17 cellular contexts compared by ENCODE assay signal in the genomic region with DNA sequence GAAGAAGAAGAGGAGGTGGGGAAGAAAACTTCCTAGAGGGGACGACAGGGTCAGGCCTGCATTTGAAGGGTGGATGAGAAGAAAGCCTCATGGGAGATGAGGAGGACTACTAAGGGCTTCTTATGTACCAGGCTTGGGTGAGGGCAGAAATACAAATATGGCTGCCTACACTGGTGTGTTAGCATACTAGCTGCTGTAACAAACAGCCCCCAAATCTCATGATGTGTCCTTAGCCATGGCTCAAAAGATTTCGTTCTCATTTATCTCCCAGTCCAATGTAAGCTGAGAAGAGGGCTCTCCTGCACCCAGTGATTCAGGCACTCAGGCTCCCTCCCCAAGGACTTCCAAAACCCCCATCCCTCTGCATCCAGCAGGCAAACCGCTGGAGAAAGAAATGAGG. TPM values are rescaled to one million over a fixed set of nuclear protein-coding genes. Genes with fewer than 3 reads are reported as not detected.
A peak's percentile ranks its signal among the peaks of the same experiment; 100 is the strongest.
DNase-seq lines count a peak whose midpoint lies in the region; ATAC-seq and TF ChIP-seq lines count a peak whose summit lies in the region.
"Had no signal": no experiment of that assay in that cellular context is flagged by ENCODE, and none has a peak within 500 bp of the region (broad histone marks: within the 10 kb centered on the region; RNA-seq: fewer than 3 reads in every experiment).

No MANE protein-coding gene starts in this region.

- WGBS in tibial nerve, 2 donors = 89% methylated on average over 3 of the region's 3 CpGs

- no peaks in the 10 kb centered on the region for H3K27me3 ChIP-seq in adipocyte (replicated peaks; ENCODE audit: control insufficient read depth, insufficient read depth, low read length)
- H3K27me3 ChIP-seq in lower lobe of right lung (ENCODE audit: low read depth) = no peaks in the 10 kb centered on the region
- H3K27me3 ChIP-seq in tibial nerve = no peaks in the 10 kb centered on the region
- H3K27me3 ChIP-seq in SJCRH30 = no peaks in the 10 kb centered on the region
- H3K27me3 ChIP-seq: cardiac muscle cell had no signal

- H3K9me3 ChIP-seq in adipocyte (ENCODE audit: control insufficient read depth, low read length) (no peaks in the 10 kb centered on the region), lower lobe of right lung (no peaks in the 10 kb centered on the region), tibial nerve (no peaks in the 10 kb centered on the region), SJCRH30 (replicated peaks) (peaks cover 4% of the 10 kb centered on the region; the same call in 1 of the 2 replicates)

- intact Hi-C loops in lower lobe of right lung (cut with DNase I) = loop anchor here (10.0 kb wide), 1 partner anchor 286 kb away; no protein-coding TSS in a partner anchor
- intact Hi-C loops in activated CD4-positive, alpha-beta T cell treated with anti-CD3 and anti-CD28 coated beads for 36 hours (cut with DNase I, micrococcal nuclease) = loop anchor here in 1 of 2 experiments (5.0 kb wide), 2 partner anchors 64 to 439 kb away; no protein-coding TSS in a partner anchor

- no peak for TF ChIP-seq EP300 in tibial nerve (IDR thresholded peaks at IDR 0.05)

- TF ChIP-seq CTCF in lower lobe of right lung (IDR thresholded peaks at IDR 0.05) (no peak), tibial nerve (IDR thresholded peaks at IDR 0.05) (no peak)

- H3K27me3 Mint-ChIP-seq in T-helper 2 cell treated with Interferon-gamma antibody and Interleukin-4, amounts not matched to agents 5 μg/mL and 100 μg/mL, for 36 hours (ENCODE audit: low read depth) = peaks cover 2% of the 10 kb centered on the region
- peaks cover 2% of the 10 kb centered on the region for H3K27me3 Mint-ChIP-seq in activated CD4-positive, alpha-beta T cell treated with anti-CD3 and anti-CD28 coated beads for 36 hours

- peaks cover 15% of the 10 kb centered on the region for H3K4me1 ChIP-seq in adipocyte (ENCODE audit: control insufficient read depth, insufficient read depth, low read length)
- peaks cover 16% of the 10 kb centered on the region for H3K4me1 ChIP-seq in lower lobe of right lung
- H3K4me1 ChIP-seq in tibial nerve = peaks cover 0 to 26% (median 6%) of the 10 kb centered on the region in 4 donors
- H3K4me1 ChIP-seq in SJCRH30 = peaks cover 12% of the 10 kb centered on the region

- peak overlapping the region; percentile 60 for H3K9ac ChIP-seq in adipocyte (ENCODE audit: low read length)

- peaks cover 30% of the 10 kb centered on the region for H3K4me1 Mint-ChIP-seq in T-helper 2 cell treated with Interferon-gamma antibody and Interleukin-4, amounts not matched to agents 5 μg/mL and 100 μg/mL, for 36 hours (ENCODE audit: low read depth)
- H3K4me1 Mint-ChIP-seq in activated CD4-positive, alpha-beta T cell treated with anti-CD3 and anti-CD28 coated beads for 36 hours = peaks cover 32% of the 10 kb centered on the region

- H3K27ac ChIP-seq in lower lobe of right lung (peak overlapping the region; percentile 64), tibial nerve (peak overlapping the region in 3 of 4 donors; percentile 26 to 89 (median 74)), SJCRH30 (no peak overlapping the region)
- H3K27ac ChIP-seq: cardiac muscle cell had no signal

- H3K36me3 ChIP-seq in adipocyte (ENCODE audit: control insufficient read depth, insufficient read depth, low read length, severe bottlenecking) = no peaks in the 10 kb centered on the region
- H3K36me3 ChIP-seq in lower lobe of right lung = no peaks in the 10 kb centered on the region
- no peaks in the 10 kb centered on the region for H3K36me3 ChIP-seq in tibial nerve
- no peaks in the 10 kb centered on the region for H3K36me3 ChIP-seq in SJCRH30
- H3K36me3 ChIP-seq: cardiac muscle cell had no signal

- CTCF ChIA-PET in activated CD4-positive, alpha-beta T cell treated with anti-CD3 and anti-CD28 coated beads for 36 hours (lab: Charles Lee) = interaction anchor here (0.6 kb wide), 2 partner anchors 293 to 460 kb away, joined by 3 read pairs; no protein-coding TSS in a partner anchor

- no peak for DNase-seq in T-helper 2 cell treated with Interferon-gamma antibody and Interleukin-4, amounts not matched to agents 5 μg/mL and 100 μg/mL, for 36 hours (ENCODE audit: low spot score)
- no peak for DNase-seq in T-helper 2 cell
- DNase-seq in adipocyte (ENCODE audit: low read depth) = no peak
- no peak for DNase-seq in lower lobe of right lung
- no peak for DNase-seq in tibial nerve (ENCODE audit: low spot score in 2 of 2)
- DNase-seq in activated CD4-positive, alpha-beta T cell treated with anti-CD3 and anti-CD28 coated beads for 36 hours = no peak
- no peak for DNase-seq in NCI-H146 (lab: John Stamatoyannopoulos, UW)
- DNase-seq in SJCRH30 = no peak
- DNase-seq: activated B cell treated with CpG ODN at 0.5 μM for 24 hours; activated CD8-positive, alpha-beta memory T cell treated with anti-CD3 and anti-CD28 coated beads, Interleukin-2, amount 50 U/mL, for 4 hours; CD8-positive, alpha-beta T cell; H7; NCI-H446 treated with DMSO at 0.1 percent for 48 hours had no signal

- no peak for ATAC-seq in lower lobe of right lung
- no peak for ATAC-seq in activated CD4-positive, alpha-beta T cell treated with anti-CD3 and anti-CD28 coated beads for 36 hours
- ATAC-seq: CD8-positive, alpha-beta T cell; K562 had no signal

- H3K36me3 Mint-ChIP-seq in T-helper 2 cell treated with Interferon-gamma antibody and Interleukin-4, amounts not matched to agents 5 μg/mL and 100 μg/mL, for 36 hours (ENCODE audit: low read depth) = peaks cover 1% of the 10 kb centered on the region
- no peaks in the 10 kb centered on the region for H3K36me3 Mint-ChIP-seq in activated CD4-positive, alpha-beta T cell treated with anti-CD3 and anti-CD28 coated beads for 36 hours (ENCODE audit: low read depth)
- H3K36me3 Mint-ChIP-seq: CD8-positive, alpha-beta T cell had no signal

- TF ChIP-seq POLR2A in tibial nerve (IDR thresholded peaks at IDR 0.05) = no peak

- POLR2A ChIA-PET in activated CD4-positive, alpha-beta T cell treated with anti-CD3 and anti-CD28 coated beads for 36 hours (lab: Charles Lee) = no interaction called here

- no peak overlapping the region for H3K4me3 Mint-ChIP-seq in T-helper 2 cell treated with Interferon-gamma antibody and Interleukin-4, amounts not matched to agents 5 μg/mL and 100 μg/mL, for 36 hours
- no peak overlapping the region for H3K4me3 Mint-ChIP-seq in activated CD4-positive, alpha-beta T cell treated with anti-CD3 and anti-CD28 coated beads for 36 hours
- H3K4me3 Mint-ChIP-seq: activated B cell treated with CpG ODN at 0.5 μM for 24 hours; activated naive CD4-positive, alpha-beta T cell treated with anti-CD3 and anti-CD28 coated beads, Interleukin-2, amount 50 U/mL, for 24 hours; CD8-positive, alpha-beta T cell had no signal

- no peak overlapping the region for H3K4me3 ChIP-seq in adipocyte (ENCODE audit: low read length)
- no peak overlapping the region for H3K4me3 ChIP-seq in lower lobe of right lung
- no peak overlapping the region for H3K4me3 ChIP-seq in tibial nerve
- H3K4me3 ChIP-seq in SJCRH30 = no peak overlapping the region
- H3K4me3 ChIP-seq: cardiac muscle cell, K562 had no signal

- H3K9me3 Mint-ChIP-seq in T-helper 2 cell treated with Interferon-gamma antibody and Interleukin-4, amounts not matched to agents 5 μg/mL and 100 μg/mL, for 36 hours = no peaks in the 10 kb centered on the region
- H3K9me3 Mint-ChIP-seq in activated CD4-positive, alpha-beta T cell treated with anti-CD3 and anti-CD28 coated beads for 36 hours (ENCODE audit: low read depth) = no peaks in the 10 kb centered on the region
- H3K9me3 Mint-ChIP-seq: activated naive CD4-positive, alpha-beta T cell treated with anti-CD3 and anti-CD28 coated beads, Interleukin-2, amount 50 U/mL, for 24 hours; CD8-positive, alpha-beta T cell had no signal

- H3K27ac Mint-ChIP-seq in T-helper 2 cell treated with Interferon-gamma antibody and Interleukin-4, amounts not matched to agents 5 μg/mL and 100 μg/mL, for 36 hours = peak overlapping the region; percentile 31
- no peak overlapping the region for H3K27ac Mint-ChIP-seq in activated CD4-positive, alpha-beta T cell treated with anti-CD3 and anti-CD28 coated beads for 36 hours
- H3K27ac Mint-ChIP-seq: activated B cell treated with CpG ODN at 0.5 μM for 24 hours; CD8-positive, alpha-beta T cell had no signal

RNA-seq across cellular contexts. Expression of a gene that starts 11.6 kb away (rescaled TPM):
- total RNA-seq in lower lobe of right lung (0.86 TPM), tibial nerve (not detected)
- not detected for total RNA-seq in activated CD4-positive, alpha-beta T cell treated with anti-CD3 and anti-CD28 coated beads for 36 hours
- total RNA-seq in SJCRH30 (2014; rRNA removed; shearing (Covaris generic)) = 4.4 and 6.3 TPM in 2 replicates
- total RNA-seq: activated B cell treated with CpG ODN at 0.5 μM for 24 hours; CD8-positive, alpha-beta T cell; frontal cortex; K562 had no signal

RNA-seq across cellular contexts. Expression of a gene that starts 19.5 kb away (rescaled TPM):
- total RNA-seq in lower lobe of right lung (53.8 TPM), tibial nerve (10 to 100 TPM in 3 of 4 donors, 1 to 10 TPM in 1; 9.2 to 24.9 (median 19.6) TPM)
- 10 to 100 TPM; 34.3 to 35.5 TPM for total RNA-seq in activated CD4-positive, alpha-beta T cell treated with anti-CD3 and anti-CD28 coated beads for 36 hours
- total RNA-seq in SJCRH30 (2014; rRNA removed; shearing (Covaris generic)) = 5.0 and 5.6 TPM in 2 replicates
- total RNA-seq: cardiac muscle cell had no signal
